ENCODE assay signal across 9 cellular contexts in genomic region chr15:65824031-65824743, GRCh38. TPM values are rescaled to one million over a fixed set of nuclear protein-coding genes. Genes with fewer than 3 reads are reported as not detected.
DNase-seq lines count a peak whose midpoint lies in the region; ATAC-seq, FAIRE-seq and TF ChIP-seq lines count a peak whose summit lies in the region.
"Had no signal": no experiment of that assay in that cellular context is flagged by ENCODE, and none has a peak within 500 bp of the region (broad histone marks: within the 10 kb centered on the region; RNA-seq: fewer than 3 reads in every experiment).

No MANE protein-coding gene starts in this region.

- peak; percentile 42 for DNase-seq in activated naive CD4-positive, alpha-beta T cell treated with anti-CD3 and anti-CD28 coated beads, Interleukin-2, amount 10 ng/mL, durations not matched to agents 7 days and 5 days
- no peak for DNase-seq in activated naive CD4-positive, alpha-beta T cell treated with Interleukin-2 at 50 U/mL for 16 hours
- DNase-seq in NCI-H1417 (lab: John Stamatoyannopoulos, UW) (peak; percentile 23 to 71 (median 53)), glomerular visceral epithelial cell (ENCODE audit: extremely low spot score) (peak; percentile 59), pancreas (peak in 4 of 6 donors; percentile 37 to 68 (median 62))
- no peak for DNase-seq in effector CD4-positive, alpha-beta T cell

- H3K36me3 ChIP-seq in pancreas: no peaks in the 10 kb centered on the region

- H3K9me3 ChIP-seq in pancreas: no peaks in the 10 kb centered on the region

- H3K27ac ChIP-seq in VCaP (no peak overlapping the region), pancreas (no peak overlapping the region)

- no peaks in the 10 kb centered on the region for H3K27me3 ChIP-seq in pancreas

- peaks cover 57% of the 10 kb centered on the region for H3K4me1 Mint-ChIP-seq in activated naive CD4-positive, alpha-beta T cell treated with anti-CD3 and anti-CD28 coated beads, Interleukin-2, amount 10 ng/mL, durations not matched to agents 7 days and 5 days

- H3K4me3 Mint-ChIP-seq in activated naive CD4-positive, alpha-beta T cell treated with anti-CD3 and anti-CD28 coated beads, Interleukin-2, amount 10 ng/mL, durations not matched to agents 7 days and 5 days: no peak overlapping the region

- no peak for FAIRE-seq in pancreas (lab: Jason Lieb, UNC)
- FAIRE-seq: colon had no signal

- CTCF ChIA-PET in activated naive CD4-positive, alpha-beta T cell treated with anti-CD3 and anti-CD28 coated beads, Interleukin-2, amount 10 ng/mL, durations not matched to agents 7 days and 5 days (lab: Charles Lee): interaction anchor here (0.7 to 2.7 kb wide), 9 partner anchors 9 to 81 kb away, joined by 3 to 10 read pairs (median 3); partner anchors contain the start of gene DENND4A

- no peak overlapping the region for H3K27ac Mint-ChIP-seq in activated naive CD4-positive, alpha-beta T cell treated with anti-CD3 and anti-CD28 coated beads, Interleukin-2, amount 10 ng/mL, durations not matched to agents 7 days and 5 days

- intact Hi-C loops in pancreas (cut with DNase I): loop anchor here in 1 of 3 donors (10.0 kb wide), 1 partner anchor 59 kb away; no protein-coding TSS in a partner anchor

- no peaks in the 10 kb centered on the region for H3K9me3 Mint-ChIP-seq in activated naive CD4-positive, alpha-beta T cell treated with anti-CD3 and anti-CD28 coated beads, Interleukin-2, amount 10 ng/mL, durations not matched to agents 7 days and 5 days

- no peaks in the 10 kb centered on the region for H3K27me3 Mint-ChIP-seq in activated naive CD4-positive, alpha-beta T cell treated with anti-CD3 and anti-CD28 coated beads, Interleukin-2, amount 10 ng/mL, durations not matched to agents 7 days and 5 days

- 61 to 67% methylated on average over 7 of the region's 7 CpGs for WGBS in pancreas, 2 donors

- peaks cover 3 to 14% (median 7%) of the 10 kb centered on the region in 3 donors for H3K4me1 ChIP-seq in pancreas

- H3K36me3 Mint-ChIP-seq in activated naive CD4-positive, alpha-beta T cell treated with anti-CD3 and anti-CD28 coated beads, Interleukin-2, amount 10 ng/mL, durations not matched to agents 7 days and 5 days: peaks cover 6% of the 10 kb centered on the region

- TF ChIP-seq CTCF in VCaP (conservative IDR thresholded peaks at IDR 0.05) (peak; percentile 84), pancreas (IDR thresholded peaks at IDR 0.05) (peak; percentile 24 to 57 (median 39))

- ATAC-seq in pancreas (peak; percentile 91 to 98 (median 96)), GM21423 (IDR thresholded peaks at IDR 0.05; ENCODE audit: unreplicated experiment) (no peak)

- H3K4me3 ChIP-seq in pancreas: no peak overlapping the region

RNA-seq across cellular contexts. Expression of gene DENND4A, which starts 32.1 kb away (rescaled TPM):
- total RNA-seq in pancreas: 10 to 100 TPM; 21.4 to 34.5 (median 28.2) TPM
- 10 to 100 TPM in 1 of 2 donors, 1 to 10 TPM in 1; 8.6 to 10.8 TPM for polyA plus RNA-seq in pancreas

RNA-seq across cellular contexts. Expression of gene RAB11A, which starts 45.1 kb away (rescaled TPM):
- total RNA-seq in pancreas: 10 to 100 TPM; 46.3 to 98.4 (median 62.0) TPM
- 10 to 100 TPM; 19.8 to 92.0 TPM for polyA plus RNA-seq in pancreas

Comparison
In these comparisons a context has a peak if more than half of its experiments do, and no peak if none do; other contexts are left out.
1. DNase-seq: peak in activated naive CD4-positive, alpha-beta T cell treated with anti-CD3 and anti-CD28 coated beads, Interleukin-2, amount 10 ng/mL, durations not matched to agents 7 days and 5 days (single experiment), NCI-H1417 (3 of 3), glomerular visceral epithelial cell (single experiment) and pancreas (4 of 6); none in activated naive CD4-positive, alpha-beta T cell treated with Interleukin-2 at 50 U/mL for 16 hours (single experiment) and effector CD4-positive, alpha-beta T cell (single experiment).